25 cellular contexts compared by ENCODE assay signal in genomic region chr6:95119927-95120326, GRCh38.
"Had no signal": no experiment of that assay in that cellular context is flagged by ENCODE, and none has a peak within 500 bp of the region (broad histone marks: within the 10 kb centered on the region; RNA-seq: fewer than 3 reads in every experiment).

No MANE protein-coding gene starts in this region.

- H3K27ac ChIP-seq: colonic mucosa, epithelial cell of prostate, esophagus squamous epithelium, gastrocnemius medialis, heart right ventricle, left ventricle myocardium inferior, lower lobe of right lung had no signal

- H3K4me3 ChIP-seq: colonic mucosa, esophagus squamous epithelium, gastrocnemius medialis, heart right ventricle, left ventricle myocardium inferior, lower lobe of right lung, mucosa of descending colon had no signal

- FAIRE-seq: endometrium, islet of Langerhans, keratinocyte had no signal

- H3K9me3 ChIP-seq: colonic mucosa, esophagus squamous epithelium, gastrocnemius medialis, heart right ventricle, left ventricle myocardium inferior, lower lobe of right lung, mucosa of descending colon had no signal

- ATAC-seq: effector memory CD8-positive, alpha-beta T cell; esophagus mucosa; gastrocnemius medialis; heart right ventricle; left cardiac atrium; lower lobe of right lung; mucosa of descending colon had no signal

- H3K27me3 ChIP-seq: colonic mucosa, esophagus squamous epithelium, gastrocnemius medialis, heart right ventricle had no signal

- H3K36me3 ChIP-seq: colonic mucosa, esophagus squamous epithelium, gastrocnemius medialis, heart right ventricle, left ventricle myocardium inferior, lower lobe of right lung had no signal

- DNase-seq: colonic mucosa; cortex of kidney; effector CD8-positive, alpha-beta T cell; effector memory CD8-positive, alpha-beta T cell; endodermal cell; erythroblast; esophagus squamous epithelium; foreskin fibroblast; foreskin melanocyte; gastrocnemius medialis; glutamatergic neuron; head of caudate nucleus; heart right ventricle; hippocampal formation; left cardiac atrium; left ventricle myocardium inferior; lower lobe of right lung; mesenchymal stem cell; mucosa of descending colon; naive B cell had no signal

- H3K4me1 ChIP-seq: colonic mucosa, esophagus squamous epithelium, gastrocnemius medialis, heart right ventricle, left ventricle myocardium inferior, lower lobe of right lung had no signal
